19 cellular contexts compared by ENCODE assay signal in genomic region chr17:6464446-6465041, GRCh38. TPM values are rescaled to one million over a fixed set of nuclear protein-coding genes. Genes with fewer than 3 reads are reported as not detected.
DNase-seq lines count a peak whose midpoint lies in the region; ATAC-seq and TF ChIP-seq lines count a peak whose summit lies in the region.
"Had no signal": no experiment of that assay in that cellular context is flagged by ENCODE, and none has a peak within 500 bp of the region (broad histone marks: within the 10 kb centered on the region; RNA-seq: fewer than 3 reads in every experiment).

No MANE protein-coding gene starts in this region.

- H3K4me1 ChIP-seq in neuronal stem cell (ENCODE audit: control insufficient read depth in 2 of 2, insufficient read depth in 1 of 2, low read depth in 1 of 2, low read length in 2 of 2) = peaks cover 22 to 24% of the 10 kb centered on the region in 2 donors
- H3K4me1 ChIP-seq: A549 had no signal

- H3K79me1 ChIP-seq in neuronal stem cell (ENCODE audit: low read depth, low read length) = no peaks in the 10 kb centered on the region

- H3K27me3 Mint-ChIP-seq in activated T-helper 2 cell treated with anti-CD3 and anti-CD28 coated beads, Interferon-gamma antibody, Interleukin-2, Interleukin-4, amounts not matched to agents 10 μg/mL and 5 μg/mL and 100 μg/mL, durations not matched to agents 14 hours and 24 hours and 36 hours (ENCODE audit: low read depth) = peaks cover 7% of the 10 kb centered on the region

- H3K14ac ChIP-seq in neuronal stem cell (ENCODE audit: low read length) = peak overlapping the region; percentile 43

- H3K4me3 Mint-ChIP-seq in activated T-helper 2 cell treated with anti-CD3 and anti-CD28 coated beads, Interferon-gamma antibody, Interleukin-2, Interleukin-4, amounts not matched to agents 10 μg/mL and 5 μg/mL and 100 μg/mL, durations not matched to agents 14 hours and 24 hours and 36 hours (ENCODE audit: low read depth) = no peak overlapping the region
- H3K4me3 Mint-ChIP-seq: CD8-positive, alpha-beta T cell had no signal

- peak overlapping the region; percentile 7 for H3K9ac ChIP-seq in neuronal stem cell (ENCODE audit: low read depth, low read length, poor library complexity)
- H3K9ac ChIP-seq: BLaER1 had no signal

- no peak overlapping the region for H3K27ac ChIP-seq in neuronal stem cell (replicated peaks; ENCODE audit: low read length)
- H3K27ac ChIP-seq: 22Rv1, A549, BLaER1, HL-60 had no signal

- H2AK5ac ChIP-seq in neuronal stem cell (ENCODE audit: low read depth, low read length) = peak overlapping the region; percentile 88

- H3K4me3 ChIP-seq in choroid plexus epithelial cell (ENCODE audit: low read depth, low read length) = no peak overlapping the region
- no peak overlapping the region for H3K4me3 ChIP-seq in neuronal stem cell (ENCODE audit: low read length in 2 of 2)
- H3K4me3 ChIP-seq: A549, BLaER1 had no signal

- DNase-seq in Right ventricle myocardium superior (peak; percentile 37), Right ventricle myocardium inferior (ENCODE audit: missing footprints) (no peak), choroid plexus epithelial cell (ENCODE audit: low read depth) (peak; percentile 20), neuronal stem cell (ENCODE audit: low spot score) (no peak), NCI-H446 (lab: John Stamatoyannopoulos, UW) (no peak)
- no peak for DNase-seq in activated T-helper 2 cell treated with anti-CD3 and anti-CD28 coated beads, Interferon-gamma antibody, Interleukin-2, Interleukin-4, amounts not matched to agents 10 μg/mL and 5 μg/mL and 100 μg/mL, durations not matched to agents 14 hours and 24 hours and 36 hours (ENCODE audit: low spot score)
- DNase-seq: Calu3; CD8-positive, alpha-beta T cell; DMS79 treated with DMSO at 0.1 percent for 48 hours; GF-D8; HCEC 1CT had no signal

- no peak overlapping the region for H3K4ac ChIP-seq in neuronal stem cell (ENCODE audit: low read length)

- intact Hi-C loops in Right ventricle myocardium superior (cut with DNase I) = no loop called here
- intact Hi-C loops in Right ventricle myocardium inferior (cut with DNase I) = no loop called here
- intact Hi-C loops in activated T-helper 2 cell treated with anti-CD3 and anti-CD28 coated beads, Interferon-gamma antibody, Interleukin-2, Interleukin-4, amounts not matched to agents 10 μg/mL and 5 μg/mL and 100 μg/mL, durations not matched to agents 14 hours and 24 hours and 36 hours (cut with micrococcal nuclease) = no loop called here

- WGBS in neuronal stem cell (ENCODE audit: extremely low coverage in 2 of 2, insufficient read length in 2 of 2, insufficient replicate concordance in 1 of 2), 2 donors = no CpG with 5 or more reads among the region's 14 CpGs

- no peaks in the 10 kb centered on the region for H3K27me3 ChIP-seq in neuronal stem cell (ENCODE audit: control insufficient read depth in 3 of 3, insufficient read depth in 3 of 3, low read depth in 1 of 3, low read length in 3 of 3)
- H3K27me3 ChIP-seq: BLaER1 had no signal

- H3K36me3 ChIP-seq in neuronal stem cell (replicated peaks in 1 of 2; ENCODE audit: control insufficient read depth in 2 of 2, insufficient read depth in 2 of 2, low read length in 2 of 2) = no peaks in the 10 kb centered on the region
- H3K36me3 ChIP-seq: BLaER1 had no signal

- peak overlapping the region; percentile 57 for H2BK15ac ChIP-seq in neuronal stem cell (ENCODE audit: low read length)

- H2BK120ac ChIP-seq in neuronal stem cell (ENCODE audit: low read depth, low read length) = no peak overlapping the region

- no peak overlapping the region for H3K4me2 ChIP-seq in neuronal stem cell (ENCODE audit: insufficient read depth, low read length, poor library complexity, severe bottlenecking)
- H3K4me2 ChIP-seq: A549, BLaER1 had no signal

- no peak for ATAC-seq in Right ventricle myocardium superior (ENCODE audit: poor library complexity)
- ATAC-seq in Right ventricle myocardium inferior = no peak
- ATAC-seq in HG03025 (IDR thresholded peaks at IDR 0.05; ENCODE audit: low FRiP score, unreplicated experiment) = no peak
- ATAC-seq: A549; CD8-positive, alpha-beta T cell had no signal

- peaks cover 15% of the 10 kb centered on the region for H3K4me1 Mint-ChIP-seq in activated T-helper 2 cell treated with anti-CD3 and anti-CD28 coated beads, Interferon-gamma antibody, Interleukin-2, Interleukin-4, amounts not matched to agents 10 μg/mL and 5 μg/mL and 100 μg/mL, durations not matched to agents 14 hours and 24 hours and 36 hours (ENCODE audit: low read depth)

- H3K36me3 Mint-ChIP-seq in activated T-helper 2 cell treated with anti-CD3 and anti-CD28 coated beads, Interferon-gamma antibody, Interleukin-2, Interleukin-4, amounts not matched to agents 10 μg/mL and 5 μg/mL and 100 μg/mL, durations not matched to agents 14 hours and 24 hours and 36 hours (ENCODE audit: low read depth) = no peaks in the 10 kb centered on the region
- H3K36me3 Mint-ChIP-seq: CD8-positive, alpha-beta T cell had no signal

- H2AFZ ChIP-seq in neuronal stem cell (ENCODE audit: low read length) = no peak overlapping the region

- H3K9me3 ChIP-seq in neuronal stem cell (replicated peaks in 1 of 2; ENCODE audit: control insufficient read depth in 2 of 2, insufficient read depth in 1 of 2, low read depth in 1 of 2, low read length in 2 of 2) = peaks cover 0 to 5% of the 10 kb centered on the region in 2 donors
- H3K9me3 ChIP-seq: BLaER1 had no signal

- peak overlapping the region; percentile 40 for H2BK5ac ChIP-seq in neuronal stem cell (ENCODE audit: low read length)

- H2BK12ac ChIP-seq in neuronal stem cell (ENCODE audit: low read length) = no peak overlapping the region

- H3K27ac Mint-ChIP-seq in activated T-helper 2 cell treated with anti-CD3 and anti-CD28 coated beads, Interferon-gamma antibody, Interleukin-2, Interleukin-4, amounts not matched to agents 10 μg/mL and 5 μg/mL and 100 μg/mL, durations not matched to agents 14 hours and 24 hours and 36 hours = no peak overlapping the region
- H3K27ac Mint-ChIP-seq: CD8-positive, alpha-beta T cell had no signal

- no peak overlapping the region for H4K91ac ChIP-seq in neuronal stem cell (ENCODE audit: low read depth, low read length, poor library complexity)

- H4K8ac ChIP-seq in neuronal stem cell (ENCODE audit: low read depth, low read length) = no peak overlapping the region

- no peak for TF ChIP-seq CTCF in choroid plexus epithelial cell (conservative IDR thresholded peaks at IDR 0.05; ENCODE audit: low read depth, low read length)

- H3K9me3 Mint-ChIP-seq in activated T-helper 2 cell treated with anti-CD3 and anti-CD28 coated beads, Interferon-gamma antibody, Interleukin-2, Interleukin-4, amounts not matched to agents 10 μg/mL and 5 μg/mL and 100 μg/mL, durations not matched to agents 14 hours and 24 hours and 36 hours = no peaks in the 10 kb centered on the region
- H3K9me3 Mint-ChIP-seq: CD8-positive, alpha-beta T cell had no signal

- peak overlapping the region; percentile 31 for H3K23ac ChIP-seq in neuronal stem cell (ENCODE audit: low read depth, low read length, poor library complexity)

- H3K18ac ChIP-seq in neuronal stem cell (ENCODE audit: low read length) = peak overlapping the region; percentile 53

RNA-seq across cellular contexts. Expression of gene PIMREG, which starts 20.3 kb away (rescaled TPM):
- 0.59 TPM for total RNA-seq in Right ventricle myocardium superior
- total RNA-seq in Right ventricle myocardium inferior = 0.60 TPM
- polyA plus RNA-seq in neuronal stem cell (2013, experiment 1 of 2) = 103 TPM
- polyA plus RNA-seq in neuronal stem cell (2013, experiment 2 of 2) = 98.6 TPM
- total RNA-seq in activated T-helper 2 cell treated with anti-CD3 and anti-CD28 coated beads, Interferon-gamma antibody, Interleukin-2, Interleukin-4, amounts not matched to agents 10 μg/mL and 5 μg/mL and 100 μg/mL, durations not matched to agents 14 hours and 24 hours and 36 hours = 8.9 and 9.3 TPM in 2 replicates
- total RNA-seq: CD8-positive, alpha-beta T cell had no signal

RNA-seq across cellular contexts. Expression of gene AIPL1, which starts 29.6 kb away (rescaled TPM):
- total RNA-seq in Right ventricle myocardium superior (not detected), Right ventricle myocardium inferior (not detected)
- polyA plus RNA-seq in neuronal stem cell (2013, experiment 1 of 2) = 0.26 TPM
- polyA plus RNA-seq in neuronal stem cell (2013, experiment 2 of 2) = 0.35 TPM
- not detected in 2 replicates for total RNA-seq in activated T-helper 2 cell treated with anti-CD3 and anti-CD28 coated beads, Interferon-gamma antibody, Interleukin-2, Interleukin-4, amounts not matched to agents 10 μg/mL and 5 μg/mL and 100 μg/mL, durations not matched to agents 14 hours and 24 hours and 36 hours
- total RNA-seq: Calu3; CD8-positive, alpha-beta T cell; H4; HT1080 had no signal
- polyA plus RNA-seq: A549, AG04450 had no signal

Comparison
In these comparisons a context has a peak if more than half of its experiments do, and no peak if none do; other contexts are left out.
1. DNase-seq: peak in Right ventricle myocardium superior (single experiment) and choroid plexus epithelial cell (single experiment); none in Right ventricle myocardium inferior (single experiment), neuronal stem cell (single experiment), NCI-H446 (0 of 2) and activated T-helper 2 cell treated with anti-CD3 and anti-CD28 coated beads, Interferon-gamma antibody, Interleukin-2, Interleukin-4, amounts not matched to agents 10 μg/mL and 5 μg/mL and 100 μg/mL, durations not matched to agents 14 hours and 24 hours and 36 hours (single experiment).